8 cellular contexts compared by ENCODE assay signal in genomic region chr4:6470502-6471302, GRCh38. TPM values are rescaled to one million over a fixed set of nuclear protein-coding genes. Genes with fewer than 3 reads are reported as not detected.
A peak's percentile ranks its signal among the peaks of the same experiment; 100 is the strongest.
DNase-seq lines count a peak whose midpoint lies in the region; ATAC-seq and TF ChIP-seq lines count a peak whose summit lies in the region.

No MANE protein-coding gene starts in this region.

- TF ChIP-seq CTCF in gastroesophageal sphincter (IDR thresholded peaks at IDR 0.05), result no peak

- no peaks in the 10 kb centered on the region for H3K36me3 Mint-ChIP-seq in activated naive CD4-positive, alpha-beta T cell treated with anti-CD3 and anti-CD28 coated beads for 36 hours (ENCODE audit: low read depth)
- H3K36me3 Mint-ChIP-seq in activated T-cell treated with anti-CD3 and anti-CD28 coated beads, Interleukin-2, amount 50 U/mL, for 72 hours (ENCODE audit: insufficient read depth in 2 of 2), result no peaks in the 10 kb centered on the region

- no peak for TF ChIP-seq EP300 in gastroesophageal sphincter (IDR thresholded peaks at IDR 0.05)

- peaks cover 45% of the 10 kb centered on the region for H3K27me3 Mint-ChIP-seq in activated naive CD4-positive, alpha-beta T cell treated with anti-CD3 and anti-CD28 coated beads for 36 hours (ENCODE audit: low read depth)
- H3K27me3 Mint-ChIP-seq in activated T-cell treated with anti-CD3 and anti-CD28 coated beads, Interleukin-2, amount 50 U/mL, for 72 hours (ENCODE audit: low read depth), result peaks cover 59% of the 10 kb centered on the region

- no peak overlapping the region for H3K4me3 Mint-ChIP-seq in activated naive CD4-positive, alpha-beta T cell treated with anti-CD3 and anti-CD28 coated beads for 36 hours
- peak overlapping the region; percentile 48 to 52 for H3K4me3 Mint-ChIP-seq in activated T-cell treated with anti-CD3 and anti-CD28 coated beads, Interleukin-2, amount 50 U/mL, for 72 hours

- CTCF ChIA-PET in activated naive CD4-positive, alpha-beta T cell treated with anti-CD3 and anti-CD28 coated beads for 36 hours (lab: Charles Lee), result interaction anchor here (0.6 kb wide), 1 partner anchor 439 kb away, joined by 7 read pairs; the partner anchor contains the start of gene TBC1D14

- peaks cover 7% of the 10 kb centered on the region for H3K4me1 Mint-ChIP-seq in activated naive CD4-positive, alpha-beta T cell treated with anti-CD3 and anti-CD28 coated beads for 36 hours (ENCODE audit: low read depth)
- H3K4me1 Mint-ChIP-seq in activated T-cell treated with anti-CD3 and anti-CD28 coated beads, Interleukin-2, amount 50 U/mL, for 72 hours (ENCODE audit: low read depth), result no peaks in the 10 kb centered on the region

- no peak overlapping the region for H3K27ac Mint-ChIP-seq in activated naive CD4-positive, alpha-beta T cell treated with anti-CD3 and anti-CD28 coated beads for 36 hours
- H3K27ac Mint-ChIP-seq in activated T-cell treated with anti-CD3 and anti-CD28 coated beads, Interleukin-2, amount 50 U/mL, for 72 hours, result no peak overlapping the region

- peak; percentile 51 to 53 for ATAC-seq in activated T-cell treated with anti-CD3 and anti-CD28 coated beads, Interleukin-2, amount 50 U/mL, for 72 hours (replicated peaks in 1 of 2)
- ATAC-seq in gastroesophageal sphincter (peak; percentile 70), HG02970 (IDR thresholded peaks at IDR 0.05; ENCODE audit: low FRiP score, unreplicated experiment) (no peak), GM21381 (IDR thresholded peaks at IDR 0.05; ENCODE audit: unreplicated experiment) (no peak)

- peak overlapping the region in 1 of 4 donors; percentile 51 for H3K27ac ChIP-seq in gastroesophageal sphincter

- intact Hi-C loops in activated naive CD4-positive, alpha-beta T cell treated with anti-CD3 and anti-CD28 coated beads for 36 hours (cut with micrococcal nuclease), result no loop called here

- peak; percentile 11 for DNase-seq in activated naive CD4-positive, alpha-beta T cell treated with anti-CD3 and anti-CD28 coated beads for 36 hours
- DNase-seq in activated naive CD4-positive, alpha-beta T cell (lab: John Stamatoyannopoulos, UW), result no peak
- peak in 1 of 2 donors; percentile 24 for DNase-seq in activated T-cell treated with anti-CD3 and anti-CD28 coated beads, Interleukin-2, amount 50 U/mL, for 72 hours
- DNase-seq in HPDE6-E6E7 (ENCODE audit: extremely low spot score), result no peak

- H3K4me1 ChIP-seq in gastroesophageal sphincter (peaks cover 0 to 29% (median 4%) of the 10 kb centered on the region in 3 donors), neuron (ENCODE audit: insufficient read depth, low read length) (peaks cover 6% of the 10 kb centered on the region)

- no CpG with 5 or more reads among the region's 85 CpGs for WGBS in gastroesophageal sphincter (ENCODE audit: low coverage in 1 of 2), 2 donors

- peak overlapping the region; percentile 12 to 58 for H3K4me3 ChIP-seq in gastroesophageal sphincter
- peak overlapping the region; percentile 5 for H3K4me3 ChIP-seq in neuron (ENCODE audit: low read length)

- TF ChIP-seq POLR2A in gastroesophageal sphincter (IDR thresholded peaks at IDR 0.05), result no peak

- H3K27me3 ChIP-seq in gastroesophageal sphincter (peaks cover 94% of the 10 kb centered on the region), neuron (ENCODE audit: insufficient read depth, low read length) (peaks cover 81% of the 10 kb centered on the region)

- H3K9me3 ChIP-seq in gastroesophageal sphincter (no peaks in the 10 kb centered on the region), neuron (ENCODE audit: low read length) (no peaks in the 10 kb centered on the region)

- H2AFZ ChIP-seq in neuron (ENCODE audit: low read depth, low read length), result peak overlapping the region; percentile 38

- H3K36me3 ChIP-seq in gastroesophageal sphincter, result no peaks in the 10 kb centered on the region
- no peaks in the 10 kb centered on the region for H3K36me3 ChIP-seq in neuron (ENCODE audit: insufficient read depth, low read length)

- H3K9me3 Mint-ChIP-seq in activated naive CD4-positive, alpha-beta T cell treated with anti-CD3 and anti-CD28 coated beads for 36 hours, result no peaks in the 10 kb centered on the region
- H3K9me3 Mint-ChIP-seq in activated T-cell treated with anti-CD3 and anti-CD28 coated beads, Interleukin-2, amount 50 U/mL, for 72 hours, result no peaks in the 10 kb centered on the region

RNA-seq across cellular contexts. Expression of gene PPP2R2C, which starts 1.7 kb away (rescaled TPM):
- not detected for total RNA-seq in activated naive CD4-positive, alpha-beta T cell treated with anti-CD3 and anti-CD28 coated beads for 36 hours
- total RNA-seq in activated T-cell treated with anti-CD3 and anti-CD28 coated beads, Interleukin-2, amount 50 U/mL, for 72 hours, result not detected
- 1 to 10 TPM in 2 of 4 donors, under 1 TPM in 2; 0.47 to 4.6 (median 1.0) TPM for total RNA-seq in gastroesophageal sphincter

Comparison
In these comparisons a context has a peak if more than half of its experiments do, and no peak if none do; other contexts are left out.
1. ATAC-seq: peak in activated T-cell treated with anti-CD3 and anti-CD28 coated beads, Interleukin-2, amount 50 U/mL, for 72 hours (2 of 2) and gastroesophageal sphincter (single experiment); none in HG02970 (single experiment) and GM21381 (single experiment).